18 cellular contexts compared by ENCODE assay signal in genomic region chr22:46376908-46377565, GRCh38. TPM values are rescaled to one million over a fixed set of nuclear protein-coding genes. Genes with fewer than 3 reads are reported as not detected.
A peak's percentile ranks its signal among the peaks of the same experiment; 100 is the strongest.
DNase-seq lines count a peak whose midpoint lies in the region; ATAC-seq and TF ChIP-seq lines count a peak whose summit lies in the region.
"Had no signal": no experiment of that assay in that cellular context is flagged by ENCODE, and none has a peak within 500 bp of the region (broad histone marks: within the 10 kb centered on the region; RNA-seq: fewer than 3 reads in every experiment).

No MANE protein-coding gene starts in this region.

- H3K27me3 ChIP-seq in HUES64 (ENCODE audit: insufficient read depth, low read length) (no peaks in the 10 kb centered on the region), esophagus (ENCODE audit: control insufficient read depth in 1 of 2, insufficient read depth in 2 of 2, low read length in 2 of 2) (no peaks in the 10 kb centered on the region), mucosa of rectum (ENCODE audit: control insufficient read depth in 2 of 2, insufficient read depth in 2 of 2, low read length in 2 of 2) (no peaks in the 10 kb centered on the region), transverse colon (no peaks in the 10 kb centered on the region)

- in situ Hi-C loops in transverse colon (cut with MboI; ENCODE audit: low pct_ligation_motif_present in 1 of 4, low pct_unique_long_range_greater_than_20kb in 1 of 4, low sequenced_read_pairs in 3 of 4), result no loop called here

- no peak overlapping the region for H3K27ac Mint-ChIP-seq in T-cell
- H3K27ac Mint-ChIP-seq: activated CD4-positive, alpha-beta memory T cell treated with anti-CD3 and anti-CD28 coated beads for 36 hours; activated naive CD8-positive, alpha-beta T cell treated with anti-CD3 and anti-CD28 coated beads, Interleukin-2, amount 10 ng/mL, durations not matched to agents 7 days and 5 days; memory B cell; stimulated activated naive CD8-positive, alpha-beta T cell treated with anti-CD3 and anti-CD28 coated beads, Interleukin-15, Interleukin-2, amounts not matched to agents 100 ng/mL and 50 ng/mL, for 24 hours had no signal

- peaks cover 20 to 26% (median 20%) of the 10 kb centered on the region in 3 donors for H3K4me1 Mint-ChIP-seq in T-cell

- intact Hi-C loops in transverse colon (cut with DNase I; ENCODE audit: low total_unique reads), result no loop called here

- H3K4me1 ChIP-seq in HUES64 (ENCODE audit: insufficient read depth, low read length), result peaks cover 32% of the 10 kb centered on the region
- peaks cover 6 to 35% of the 10 kb centered on the region in 2 donors for H3K4me1 ChIP-seq in esophagus (ENCODE audit: control insufficient read depth in 2 of 2, insufficient read depth in 2 of 2, low read length in 1 of 2)
- H3K4me1 ChIP-seq in mucosa of rectum (ENCODE audit: control insufficient read depth in 2 of 2, insufficient read depth in 2 of 2, low read length in 2 of 2), result peaks cover 31 to 59% of the 10 kb centered on the region in 2 donors
- H3K4me1 ChIP-seq in transverse colon, result peaks cover 17 to 54% (median 45%) of the 10 kb centered on the region in 4 donors

- POLR2A ChIA-PET in T-cell (lab: Charles Lee), result no interaction called here

- no peak for TF ChIP-seq POLR2A in transverse colon (IDR thresholded peaks at IDR 0.05)

- CTCF ChIA-PET in T-cell (lab: Charles Lee), result no interaction called here

- no peak for ATAC-seq in T-cell (replicated peaks in 1 of 4)

- peaks cover under 1 to 4% of the 10 kb centered on the region in 2 donors for H3K27me3 Mint-ChIP-seq in T-cell
- H3K27me3 Mint-ChIP-seq: central memory CD8-positive, alpha-beta T cell; memory B cell had no signal

- H3K9ac ChIP-seq in HUES64 (ENCODE audit: low read depth, low read length), result 0 out of 2 replicates have a peak overlapping the region, but pooled peaks have one; percentile 41
- H3K9ac ChIP-seq in mucosa of rectum (ENCODE audit: low read depth in 1 of 2, low read length in 2 of 2), result peak overlapping the region in 1 of 2 donors; percentile 54
- H3K9ac ChIP-seq: SK-N-SH had no signal

- WGBS in HUES64, result 85% methylated on average over 21 of the region's 21 CpGs
- WGBS in esophagus, 2 donors, result 84 to 89% methylated on average over 21 of the region's 21 CpGs
- 60 to 82% methylated on average over 1 to 21 of the region's 21 CpGs for WGBS in transverse colon (ENCODE audit: low coverage in 1 of 2), 2 donors

- H3K4me3 Mint-ChIP-seq in T-cell, result no peak overlapping the region
- H3K4me3 Mint-ChIP-seq: activated CD4-positive, alpha-beta memory T cell treated with anti-CD3 and anti-CD28 coated beads for 36 hours; activated naive CD8-positive, alpha-beta T cell treated with anti-CD3 and anti-CD28 coated beads, Interleukin-2, amount 10 ng/mL, durations not matched to agents 7 days and 5 days; central memory CD8-positive, alpha-beta T cell; memory B cell; stimulated activated naive CD8-positive, alpha-beta T cell treated with anti-CD3 and anti-CD28 coated beads, Interleukin-15, Interleukin-2, amounts not matched to agents 100 ng/mL and 50 ng/mL, for 24 hours had no signal

- H3K27ac ChIP-seq in HUES64 (ENCODE audit: low read depth, low read length) (peak overlapping the region; percentile 90; the same call in 1 of the 2 replicates), esophagus (ENCODE audit: low read depth in 2 of 2, low read length in 1 of 2) (peak overlapping the region; percentile 84 to 85), mucosa of rectum (ENCODE audit: low read depth in 2 of 2, low read length in 2 of 2) (peak overlapping the region; percentile 58 to 75), transverse colon (peak overlapping the region; percentile 26 to 59 (median 44))
- H3K27ac ChIP-seq: HL-60 had no signal

- no peaks in the 10 kb centered on the region; the same call in 1 of the 2 replicates for H3K9me3 ChIP-seq in HUES64 (ENCODE audit: insufficient read depth, low read depth, low read length)
- peaks cover 0 to 3% of the 10 kb centered on the region in 2 donors for H3K9me3 ChIP-seq in esophagus (ENCODE audit: control insufficient read depth in 2 of 2, insufficient read depth in 1 of 2, low read depth in 1 of 2, low read length in 1 of 2)
- peaks cover 0 to 2% of the 10 kb centered on the region in 2 donors for H3K9me3 ChIP-seq in mucosa of rectum (ENCODE audit: control insufficient read depth in 2 of 2, low read length in 2 of 2)
- H3K9me3 ChIP-seq in transverse colon, result peaks cover 0 to 4% of the 10 kb centered on the region in 2 donors
- H3K9me3 ChIP-seq: SK-N-SH had no signal

- H3K36me3 Mint-ChIP-seq in T-cell, result peaks cover 3% of the 10 kb centered on the region
- H3K36me3 Mint-ChIP-seq: activated CD4-positive, alpha-beta memory T cell treated with anti-CD3 and anti-CD28 coated beads for 36 hours had no signal

- H3K36me3 ChIP-seq in HUES64 (ENCODE audit: insufficient read depth, low read length) (peaks cover 9% of the 10 kb centered on the region; the same call in 1 of the 2 replicates), esophagus (ENCODE audit: control insufficient read depth in 2 of 2, insufficient read depth in 2 of 2, low read length in 1 of 2) (peaks cover 0 to 16% of the 10 kb centered on the region in 2 donors), mucosa of rectum (ENCODE audit: control insufficient read depth in 2 of 2, insufficient read depth in 2 of 2, low read length in 2 of 2) (no peaks in the 10 kb centered on the region), transverse colon (no peaks in the 10 kb centered on the region)

- H3K9me3 Mint-ChIP-seq in T-cell, result peaks cover 5 to 9% (median 6%) of the 10 kb centered on the region in 3 donors

- TF ChIP-seq CTCF in transverse colon (IDR thresholded peaks at IDR 0.05), result no peak

- TF ChIP-seq EP300 in transverse colon (IDR thresholded peaks at IDR 0.05; ENCODE audit: low read depth), result no peak

- no peak for DNase-seq in transverse colon
- DNase-seq in stimulated activated CD4-positive, alpha-beta T cell treated with anti-CD3 and anti-CD28 coated beads, Interleukin-1b, Interleukin-23, amount 100 ng/mL, for 48 hours, result no peak
- DNase-seq in NCI-H1436 (lab: John Stamatoyannopoulos, UW), result no peak
- DNase-seq in T-cell, result no peak
- DNase-seq: activated CD4-positive, alpha-beta memory T cell treated with anti-CD3 and anti-CD28 coated beads for 36 hours; activated naive CD8-positive, alpha-beta T cell treated with anti-CD3 and anti-CD28 coated beads, Interleukin-2, amount 10 ng/mL, durations not matched to agents 7 days and 5 days; foreskin melanocyte; Kasumi-1; NCI-H510A; SK-N-SH; stimulated activated CD4-positive, alpha-beta T cell treated with anti-CD3 and anti-CD28 coated beads, Interleukin-12 subunit alpha, Interleukin-12 subunit beta, amount 100 ng/mL, for 4 hours had no signal

- no peak overlapping the region for H3K4me3 ChIP-seq in HUES64 (ENCODE audit: low read length)
- peak overlapping the region in 1 of 2 donors; percentile 0 for H3K4me3 ChIP-seq in esophagus (ENCODE audit: low read depth in 1 of 2, low read length in 2 of 2)
- no peak overlapping the region for H3K4me3 ChIP-seq in mucosa of rectum (ENCODE audit: low read length in 2 of 2)
- no peak overlapping the region for H3K4me3 ChIP-seq in transverse colon

RNA-seq across cellular contexts. Expression of gene TRMU, which starts 41.5 kb away (rescaled TPM):
- polyA plus RNA-seq in HUES64 (2013, experiment 1 of 2), result 44.1 TPM
- 34.3 TPM for polyA plus RNA-seq in HUES64 (2013, experiment 2 of 2)
- 10 to 100 TPM; 24.3 to 32.4 TPM for polyA plus RNA-seq in esophagus
- total RNA-seq in transverse colon (10 to 100 TPM; 33.7 to 90.0 (median 38.5) TPM), T-cell (10 to 100 TPM; 62.8 to 92.1 (median 77.5) TPM)
